28 cellular contexts compared by ENCODE assay signal in genomic region chr7:43749383-43749940, GRCh38.
"Had no signal": no experiment of that assay in that cellular context is flagged by ENCODE, and none has a peak within 500 bp of the region (broad histone marks: within the 10 kb centered on the region; RNA-seq: fewer than 3 reads in every experiment).

No MANE protein-coding gene starts in this region.

- H3K36me3 Mint-ChIP-seq: activated naive CD4-positive, alpha-beta T cell treated with anti-CD3 and anti-CD28 coated beads, Interleukin-2, amount 50 U/mL, for 24 hours; natural killer cell treated with Interleukin-12 subunit alpha and Interleukin-12 subunit beta and Interleukin-15 and Interleukin-18, amount 100 ng/mL, for 72 hours; stimulated activated effector memory CD8-positive, alpha-beta T cell treated with anti-CD3 and anti-CD28 coated beads, Interleukin-12 subunit alpha, Interleukin-12 subunit beta, amount 100 ng/mL, for 72 hours had no signal

- H3K27ac Mint-ChIP-seq: activated CD4-positive, alpha-beta memory T cell treated with anti-CD3 and anti-CD28 coated beads, Interleukin-2, amount 10 ng/mL, durations not matched to agents 7 days and 5 days; activated naive CD4-positive, alpha-beta T cell treated with anti-CD3 and anti-CD28 coated beads, Interleukin-2, amount 50 U/mL, for 24 hours; activated naive CD8-positive, alpha-beta T cell treated with anti-CD3 and anti-CD28 coated beads, Interleukin-2, amount 50 U/mL, for 24 hours; activated T-helper 2 cell treated with anti-CD3 and anti-CD28 coated beads, Interferon-gamma antibody, Interleukin-2, Interleukin-4, amounts not matched to agents 10 μg/mL and 5 μg/mL and 100 μg/mL, durations not matched to agents 14 hours and 24 hours and 36 hours; endodermal cell; progenitor cell of endocrine pancreas; stimulated activated effector memory CD8-positive, alpha-beta T cell treated with anti-CD3 and anti-CD28 coated beads, Interleukin-12 subunit alpha, Interleukin-12 subunit beta, amount 100 ng/mL, for 72 hours; T-helper 1 cell treated with Interleukin-12 subunit alpha and Interleukin-12 subunit beta and Interleukin-4 antibody, amounts not matched to agents 30 μg/mL and 1 μg/mL, for 36 hours had no signal

- H3K27me3 ChIP-seq: breast epithelium, left lung, neutrophil, ovary, suprapubic skin, tibial artery had no signal

- ATAC-seq: activated naive CD8-positive, alpha-beta T cell treated with anti-CD3 and anti-CD28 coated beads, Interleukin-2, amount 50 U/mL, for 24 hours; stimulated activated effector memory CD8-positive, alpha-beta T cell treated with anti-CD3 and anti-CD28 coated beads, Interleukin-12 subunit alpha, Interleukin-12 subunit beta, amount 100 ng/mL, for 72 hours had no signal

- H3K36me3 ChIP-seq: breast epithelium, esophagus muscularis mucosa, left lung, lower lobe of right lung, neutrophil, ovary, suprapubic skin, tibial artery had no signal

- H3K4me1 ChIP-seq: breast epithelium, esophagus muscularis mucosa, lower lobe of right lung, suprapubic skin, tibial artery had no signal

- H3K9me3 Mint-ChIP-seq: activated naive CD4-positive, alpha-beta T cell treated with anti-CD3 and anti-CD28 coated beads, Interleukin-2, amount 50 U/mL, for 24 hours; activated naive CD8-positive, alpha-beta T cell treated with anti-CD3 and anti-CD28 coated beads, Interleukin-2, amount 50 U/mL, for 24 hours; activated T-helper 2 cell treated with anti-CD3 and anti-CD28 coated beads, Interferon-gamma antibody, Interleukin-2, Interleukin-4, amounts not matched to agents 10 μg/mL and 5 μg/mL and 100 μg/mL, durations not matched to agents 14 hours and 24 hours and 36 hours; dendritic cell treated with granulocyte-macrophage colony-stimulating factor and Interleukin-4, amounts not matched to agents 40 ng/mL and 50 ng/mL, for 4 days; endodermal cell; natural killer cell treated with Interleukin-12 subunit alpha and Interleukin-12 subunit beta and Interleukin-15 and Interleukin-18, amount 100 ng/mL, for 72 hours; stimulated activated effector memory CD8-positive, alpha-beta T cell treated with anti-CD3 and anti-CD28 coated beads, Interleukin-12 subunit alpha, Interleukin-12 subunit beta, amount 100 ng/mL, for 72 hours; T-helper 1 cell treated with Interleukin-12 subunit alpha and Interleukin-12 subunit beta and Interleukin-4 antibody, amounts not matched to agents 30 μg/mL and 1 μg/mL, for 36 hours had no signal

- H3K27ac ChIP-seq: breast epithelium, esophagus muscularis mucosa, left lung, lower lobe of right lung, neutrophil, ovary, suprapubic skin, tibial artery had no signal

- H3K4me3 ChIP-seq: breast epithelium, esophagus muscularis mucosa, left lung, lower lobe of right lung, ovary, suprapubic skin, tibial artery had no signal

- H3K9me3 ChIP-seq: breast epithelium, esophagus muscularis mucosa, left lung, lower lobe of right lung, neutrophil, ovary, suprapubic skin, tibial artery had no signal

- DNase-seq: activated CD4-positive, alpha-beta memory T cell treated with anti-CD3 and anti-CD28 coated beads, Interleukin-2, amount 10 ng/mL, durations not matched to agents 7 days and 5 days; activated CD4-positive, alpha-beta T cell treated with anti-CD3 and anti-CD28 coated beads, Interleukin-2, amount 10 ng/mL, durations not matched to agents 7 days and 5 days; activated CD4-positive, CD25-positive, alpha-beta regulatory T cell treated with anti-CD3 and anti-CD28 coated beads, Interleukin-2, amount 50 U/mL, for 72 hours; activated naive CD8-positive, alpha-beta T cell treated with anti-CD3 and anti-CD28 coated beads, Interleukin-2, amount 50 U/mL, for 24 hours; activated T-cell treated with anti-CD3 and anti-CD28 coated beads, Interleukin-2, amount 50 U/mL, for 48 hours; central memory CD4-positive, alpha-beta T cell; foreskin melanocyte; kidney glomerular epithelial cell; left lung; lower lobe of right lung; mesenchymal stem cell; small intestine; stimulated activated CD4-positive, alpha-beta T cell treated with anti-CD3 and anti-CD28 coated beads, Interleukin-4, amount 100 ng/mL, for 24 hours; T-helper 9 cell; tibial artery had no signal

- H3K4me3 Mint-ChIP-seq: activated CD4-positive, alpha-beta memory T cell treated with anti-CD3 and anti-CD28 coated beads, Interleukin-2, amount 10 ng/mL, durations not matched to agents 7 days and 5 days; activated CD4-positive, alpha-beta T cell treated with anti-CD3 and anti-CD28 coated beads, Interleukin-2, amount 10 ng/mL, durations not matched to agents 7 days and 5 days; activated naive CD4-positive, alpha-beta T cell treated with anti-CD3 and anti-CD28 coated beads, Interleukin-2, amount 50 U/mL, for 24 hours; activated naive CD8-positive, alpha-beta T cell treated with anti-CD3 and anti-CD28 coated beads, Interleukin-2, amount 50 U/mL, for 24 hours; dendritic cell treated with granulocyte-macrophage colony-stimulating factor and Interleukin-4, amounts not matched to agents 40 ng/mL and 50 ng/mL, for 4 days; endodermal cell; stimulated activated effector memory CD8-positive, alpha-beta T cell treated with anti-CD3 and anti-CD28 coated beads, Interleukin-12 subunit alpha, Interleukin-12 subunit beta, amount 100 ng/mL, for 72 hours; T-helper 1 cell treated with Interleukin-12 subunit alpha and Interleukin-12 subunit beta and Interleukin-4 antibody, amounts not matched to agents 30 μg/mL and 1 μg/mL, for 36 hours had no signal

- FAIRE-seq: small intestine had no signal

- H3K4me1 Mint-ChIP-seq: activated naive CD4-positive, alpha-beta T cell treated with anti-CD3 and anti-CD28 coated beads, Interleukin-2, amount 50 U/mL, for 24 hours had no signal
